Comparison of ENCODE assay signal across 24 cellular contexts in the genomic region with DNA sequence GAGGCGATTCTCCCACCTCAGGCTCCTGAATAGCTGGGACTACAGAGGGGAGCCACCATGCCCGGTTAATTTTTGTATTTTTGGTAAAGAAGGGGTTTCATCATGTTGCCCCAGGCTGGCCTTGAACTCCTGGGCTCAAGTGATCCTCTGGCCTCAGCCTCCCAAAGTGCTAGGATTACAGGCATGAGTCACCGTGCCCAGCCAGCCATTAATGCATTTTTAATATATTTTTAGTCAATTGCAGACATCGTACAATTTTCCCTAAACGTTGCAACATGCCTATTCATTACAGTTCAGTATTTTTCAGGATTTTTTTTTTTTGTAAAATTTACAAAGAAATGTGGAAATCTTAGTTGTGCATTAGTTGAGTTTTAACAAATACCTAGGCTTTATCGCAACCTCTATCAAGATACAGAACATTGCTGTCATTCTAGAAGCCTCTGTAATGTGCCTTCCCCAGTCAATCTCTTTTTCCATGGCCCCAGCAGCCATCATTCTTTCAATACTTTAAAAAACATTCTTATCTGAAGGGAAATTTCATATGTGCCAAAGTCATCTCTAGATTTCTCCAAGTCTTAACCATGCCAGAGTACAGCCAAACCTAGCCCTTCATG. TPM values are rescaled to one million over a fixed set of nuclear protein-coding genes. Genes with fewer than 3 reads are reported as not detected.
DNase-seq lines count a peak whose midpoint lies in the region; ATAC-seq, FAIRE-seq and TF ChIP-seq lines count a peak whose summit lies in the region.
"Had no signal": no experiment of that assay in that cellular context is flagged by ENCODE, and none has a peak within 500 bp of the region (broad histone marks: within the 10 kb centered on the region; RNA-seq: fewer than 3 reads in every experiment).

No MANE protein-coding gene starts in this region.

- H3K9ac ChIP-seq in endothelial cell of umbilical vein (replicated peaks; ENCODE audit: extremely low read depth, insufficient read depth, low read length) (no peak overlapping the region), trophoblast cell (ENCODE audit: low read length) (no peak overlapping the region)
- H3K9ac ChIP-seq: BLaER1, KMS-11 had no signal

- dilution Hi-C loops in endothelial cell of umbilical vein (cut with MboI; ENCODE audit: extremely low pct_ligation_motif_present, low sequenced_read_pairs) = no loop called here

- H3K27ac ChIP-seq in SJSA1 = 0 out of 2 replicates have a peak overlapping the region, but pooled peaks have one; percentile 16
- no peak overlapping the region for H3K27ac ChIP-seq in endothelial cell of umbilical vein (ENCODE audit: insufficient read depth, low read depth, low read length)
- H3K27ac ChIP-seq in trophoblast cell (ENCODE audit: low read depth, low read length) = no peak overlapping the region
- H3K27ac ChIP-seq: BLaER1, KMS-11 had no signal

- H3K36me3 ChIP-seq in SJSA1 (peaks cover 44% of the 10 kb centered on the region), endothelial cell of umbilical vein (ENCODE audit: control insufficient read depth in 2 of 2, extremely low read depth in 1 of 2, insufficient read depth in 2 of 2, low read length in 2 of 2) (peaks cover 0 to 2% of the 10 kb centered on the region in 2 experiments), trophoblast cell (ENCODE audit: control insufficient read depth in 1 of 2, insufficient read depth in 2 of 2, low read length in 2 of 2) (peaks cover 2 to 4% of the 10 kb centered on the region in 2 experiments)
- H3K36me3 ChIP-seq: BLaER1 had no signal

- H3K4me1 ChIP-seq in SJSA1 (replicated peaks) = peaks cover 42% of the 10 kb centered on the region
- H3K4me1 ChIP-seq in endothelial cell of umbilical vein (ENCODE audit: control insufficient read depth, extremely low read depth, insufficient read depth, low read length) = peaks cover 23% of the 10 kb centered on the region
- peaks cover 0 to 2% of the 10 kb centered on the region in 2 experiments for H3K4me1 ChIP-seq in trophoblast cell (ENCODE audit: control insufficient read depth in 1 of 2, insufficient read depth in 2 of 2, low read length in 2 of 2)
- H3K4me1 ChIP-seq: BLaER1 had no signal

- H3K79me2 ChIP-seq in endothelial cell of umbilical vein (ENCODE audit: control insufficient read depth, insufficient read depth, low read length) (no peaks in the 10 kb centered on the region), trophoblast cell (ENCODE audit: control insufficient read depth, insufficient read depth, low read length, poor library complexity) (no peaks in the 10 kb centered on the region)

- no peak overlapping the region for H3K23ac ChIP-seq in trophoblast cell (ENCODE audit: low read length)

- H3K14ac ChIP-seq in trophoblast cell (ENCODE audit: low read length) = no peak overlapping the region

- no peak overlapping the region for H4K8ac ChIP-seq in trophoblast cell (ENCODE audit: low read depth, low read length)

- H2AFZ ChIP-seq in endothelial cell of umbilical vein (ENCODE audit: low read depth, low read length) (no peak overlapping the region), trophoblast cell (ENCODE audit: insufficient read depth, low read length, poor library complexity) (no peak overlapping the region)

- no peak overlapping the region for H3K18ac ChIP-seq in trophoblast cell (ENCODE audit: low read length)

- H4K12ac ChIP-seq in trophoblast cell (ENCODE audit: low read depth, low read length) = no peak overlapping the region

- CTCF ChIA-PET in activated CD4-positive, alpha-beta T cell treated with anti-CD3 and anti-CD28 coated beads for 36 hours (lab: Charles Lee) = interaction anchor here (1.3 to 2.8 kb wide), 7 partner anchors 16 to 469 kb away, joined by 3 to 41 read pairs (median 4); no protein-coding TSS in a partner anchor
- CTCF ChIA-PET in endothelial cell of umbilical vein (lab: Charles Lee) = interaction anchor here (1.2 to 2.2 kb wide), 5 partner anchors 123 to 138 kb away, joined by 3 to 44 read pairs (median 18); no protein-coding TSS in a partner anchor

- TF ChIP-seq CTCF in endothelial cell of umbilical vein (IDR thresholded peaks at IDR 0.05; ENCODE audit: extremely low read depth in 1 of 2, insufficient read depth in 1 of 2, low read depth in 1 of 2, low read length in 2 of 2) = no peak

- no peaks in the 10 kb centered on the region for H3K27me3 Mint-ChIP-seq in activated CD4-positive, alpha-beta T cell treated with anti-CD3 and anti-CD28 coated beads, Interleukin-2, amount 10 ng/mL, durations not matched to agents 24 days and 14 days
- H3K27me3 Mint-ChIP-seq in activated CD4-positive, alpha-beta T cell treated with anti-CD3 and anti-CD28 coated beads for 36 hours = no peaks in the 10 kb centered on the region

- no peak overlapping the region for H4K91ac ChIP-seq in trophoblast cell (ENCODE audit: low read depth, low read length)

- POLR2A ChIA-PET in activated CD4-positive, alpha-beta T cell treated with anti-CD3 and anti-CD28 coated beads for 36 hours (lab: Charles Lee) = no interaction called here
- POLR2A ChIA-PET in endothelial cell of umbilical vein (lab: Charles Lee) = no interaction called here

- H3K4ac ChIP-seq in trophoblast cell (ENCODE audit: low read depth, low read length) = no peak overlapping the region

- no peak overlapping the region for H2BK5ac ChIP-seq in trophoblast cell (ENCODE audit: low read depth, low read length, poor library complexity)

- no peaks in the 10 kb centered on the region for H3K79me1 ChIP-seq in trophoblast cell (ENCODE audit: low read length)

- H3K4me2 ChIP-seq in endothelial cell of umbilical vein (ENCODE audit: insufficient read depth, low read length) (no peak overlapping the region), trophoblast cell (ENCODE audit: low read length) (no peak overlapping the region)
- H3K4me2 ChIP-seq: BLaER1, KMS-11 had no signal

- no peak overlapping the region for H3K4me3 Mint-ChIP-seq in activated CD4-positive, alpha-beta T cell treated with anti-CD3 and anti-CD28 coated beads, Interleukin-2, amount 10 ng/mL, durations not matched to agents 24 days and 14 days
- H3K4me3 Mint-ChIP-seq in activated CD4-positive, alpha-beta T cell treated with anti-CD3 and anti-CD28 coated beads for 36 hours = no peak overlapping the region
- H3K4me3 Mint-ChIP-seq: CD8-positive, alpha-beta T cell had no signal

- H3K4me3 ChIP-seq in SJSA1 (no peak overlapping the region), endothelial cell of umbilical vein (replicated peaks in 1 of 3; ENCODE audit: insufficient read depth in 1 of 3, low read depth in 1 of 3, low read length in 3 of 3) (no peak overlapping the region), trophoblast cell (ENCODE audit: low read depth, low read length) (no peak overlapping the region)
- H3K4me3 ChIP-seq: BLaER1, GM12878 had no signal

- H2BK12ac ChIP-seq in trophoblast cell (ENCODE audit: low read length) = no peak overlapping the region

- peaks cover 26% of the 10 kb centered on the region for H3K4me1 Mint-ChIP-seq in activated CD4-positive, alpha-beta T cell treated with anti-CD3 and anti-CD28 coated beads, Interleukin-2, amount 10 ng/mL, durations not matched to agents 24 days and 14 days
- H3K4me1 Mint-ChIP-seq in activated CD4-positive, alpha-beta T cell treated with anti-CD3 and anti-CD28 coated beads for 36 hours = peaks cover 44% of the 10 kb centered on the region

- no CpG with 5 or more reads among the region's 6 CpGs for WGBS in trophoblast cell (ENCODE audit: extremely low coverage, insufficient coverage, insufficient read length)

- no peak overlapping the region for H3K27ac Mint-ChIP-seq in activated CD4-positive, alpha-beta T cell treated with anti-CD3 and anti-CD28 coated beads, Interleukin-2, amount 10 ng/mL, durations not matched to agents 24 days and 14 days
- H3K27ac Mint-ChIP-seq in activated CD4-positive, alpha-beta T cell treated with anti-CD3 and anti-CD28 coated beads for 36 hours = no peak overlapping the region
- H3K27ac Mint-ChIP-seq: CD8-positive, alpha-beta T cell had no signal

- H3K27me3 ChIP-seq in SJSA1 (replicated peaks) (peaks cover 6% of the 10 kb centered on the region; the same call in 1 of the 2 replicates), endothelial cell of umbilical vein (ENCODE audit: control insufficient read depth in 2 of 2, insufficient read depth in 2 of 2, low read length in 2 of 2) (no peaks in the 10 kb centered on the region), trophoblast cell (ENCODE audit: insufficient read depth, low read length) (no peaks in the 10 kb centered on the region)
- H3K27me3 ChIP-seq: BLaER1 had no signal

- peaks cover 43% of the 10 kb centered on the region for H3K36me3 Mint-ChIP-seq in activated CD4-positive, alpha-beta T cell treated with anti-CD3 and anti-CD28 coated beads, Interleukin-2, amount 10 ng/mL, durations not matched to agents 24 days and 14 days (ENCODE audit: low read depth)
- H3K36me3 Mint-ChIP-seq in activated CD4-positive, alpha-beta T cell treated with anti-CD3 and anti-CD28 coated beads for 36 hours (ENCODE audit: low read depth) = peaks cover 33% of the 10 kb centered on the region

- intact Hi-C loops in activated CD4-positive, alpha-beta T cell treated with anti-CD3 and anti-CD28 coated beads, Interleukin-2, amount 10 ng/mL, durations not matched to agents 24 days and 14 days (cut with micrococcal nuclease) = loop anchor here (5.0 kb wide), 1 partner anchor 470 kb away; no protein-coding TSS in a partner anchor
- intact Hi-C loops in activated CD4-positive, alpha-beta T cell treated with anti-CD3 and anti-CD28 coated beads for 36 hours (cut with DNase I, micrococcal nuclease) = no loop called here
- intact Hi-C loops in endothelial cell of umbilical vein (cut with micrococcal nuclease) = no loop called here

- no peaks in the 10 kb centered on the region for H3K9me3 Mint-ChIP-seq in activated CD4-positive, alpha-beta T cell treated with anti-CD3 and anti-CD28 coated beads, Interleukin-2, amount 10 ng/mL, durations not matched to agents 24 days and 14 days
- H3K9me3 Mint-ChIP-seq in activated CD4-positive, alpha-beta T cell treated with anti-CD3 and anti-CD28 coated beads for 36 hours (ENCODE audit: low read depth) = no peaks in the 10 kb centered on the region
- H3K9me3 Mint-ChIP-seq: CD8-positive, alpha-beta T cell had no signal

- ATAC-seq in activated CD4-positive, alpha-beta T cell treated with anti-CD3 and anti-CD28 coated beads for 36 hours = no peak
- ATAC-seq: CD8-positive, alpha-beta T cell; GM12878 had no signal

- BruUV-seq in endothelial cell of umbilical vein (replicated peaks; lab: Mats Ljungman, UMichigan) = no TSS peak

- no peaks in the 10 kb centered on the region for H4K20me1 ChIP-seq in endothelial cell of umbilical vein (replicated peaks; ENCODE audit: control insufficient read depth, extremely low read depth, insufficient read depth, low read length)
- H4K20me1 ChIP-seq: BLaER1 had no signal

- H2BK120ac ChIP-seq in trophoblast cell (ENCODE audit: insufficient read depth, low read length, poor library complexity) = no peak overlapping the region

- no peak overlapping the region for H2AK5ac ChIP-seq in trophoblast cell (ENCODE audit: low read length)

- TF ChIP-seq POLR2A in endothelial cell of umbilical vein (IDR thresholded peaks at IDR 0.05; ENCODE audit: low read depth, low read length) = no peak

- DNase-seq in activated CD4-positive, alpha-beta T cell treated with anti-CD3 and anti-CD28 coated beads, Interleukin-2, amount 10 ng/mL, durations not matched to agents 24 days and 14 days = peak; percentile 20
- DNase-seq in activated CD4-positive, alpha-beta T cell treated with anti-CD3 and anti-CD28 coated beads for 36 hours = no peak
- DNase-seq in SJSA1 (ENCODE audit: low read depth in 1 of 2, low spot score in 2 of 2) (no peak), endothelial cell of umbilical vein (ENCODE audit: low read depth, low spot score) (no peak), trophoblast cell (peak; percentile 71 to 96), amygdala (lab: John Stamatoyannopoulos, UW) (no peak), HCEC 1CT (no peak), NCI-H748 treated with DMSO at 0.1 percent for 48 hours (lab: John Stamatoyannopoulos, UW) (no peak)
- DNase-seq: CD8-positive, alpha-beta T cell; DMS79 treated with DMSO at 0.1 percent for 48 hours; GDM1; GOT3; NCI-H1092; NCI-H146; NCI-H2081; NCI-H345; NCI-H526 treated with DMSO at 0.1 percent for 48 hours; RPMI8226; SIG-M5; SW 1271 had no signal

- H3K9me3 ChIP-seq in SJSA1 (replicated peaks) (peaks cover 3% of the 10 kb centered on the region; the same call in 1 of the 2 replicates), endothelial cell of umbilical vein (replicated peaks; ENCODE audit: control insufficient read depth, insufficient read depth, low read length) (no peaks in the 10 kb centered on the region), trophoblast cell (ENCODE audit: insufficient read depth, low read depth, low read length) (no peaks in the 10 kb centered on the region)
- H3K9me3 ChIP-seq: BLaER1 had no signal

- no peaks in the 10 kb centered on the region for H3K9me1 ChIP-seq in endothelial cell of umbilical vein (replicated peaks; ENCODE audit: control insufficient read depth, extremely low read depth, insufficient read depth, low read length)

- FAIRE-seq in endothelial cell of umbilical vein (lab: Jason Lieb, UNC) = no peak
- FAIRE-seq: GM12878, GM18507 had no signal

RNA-seq across cellular contexts. Expression of gene NABP1, which starts 14.7 kb away (rescaled TPM):
- total RNA-seq in activated CD4-positive, alpha-beta T cell treated with anti-CD3 and anti-CD28 coated beads, Interleukin-2, amount 10 ng/mL, durations not matched to agents 24 days and 14 days = 50.7 and 53.1 TPM in 2 replicates
- total RNA-seq in activated CD4-positive, alpha-beta T cell treated with anti-CD3 and anti-CD28 coated beads for 36 hours = 10 to 100 TPM; 52.4 to 53.9 TPM
- total RNA-seq in SJSA1 (2014; rRNA removed; shearing (Covaris generic)) = 43.9 and 73.8 TPM in 2 replicates
- total RNA-seq in endothelial cell of umbilical vein = 42.4 and 47.6 TPM in 2 replicates
- 9.1 and 14.7 TPM in 2 replicates for polyA plus RNA-seq in endothelial cell of umbilical vein
- 4.4 and 6.3 TPM in 2 replicates for polyA plus RNA-seq in endothelial cell of umbilical vein (2011; cell fraction: cytosol; rRNA removed)
- 98.7 and 150 TPM in 2 replicates for polyA plus RNA-seq in endothelial cell of umbilical vein (2011; cell fraction: nucleus; rRNA removed)
- 34.6 and 55.6 TPM in 2 replicates for polyA plus RNA-seq in endothelial cell of umbilical vein (2012)
- 31.0 and 38.3 TPM in 2 replicates for polyA minus RNA-seq in endothelial cell of umbilical vein
- 9.1 TPM for polyA minus RNA-seq in endothelial cell of umbilical vein (2011; cell fraction: cytosol; rRNA and poly(A)+ RNA removed)
- 136 and 161 TPM in 2 replicates for polyA minus RNA-seq in endothelial cell of umbilical vein (2011; cell fraction: nucleus; rRNA and poly(A)+ RNA removed)
- 101 and 113 TPM in 2 replicates for polyA plus RNA-seq in trophoblast cell (2013)

Comparison
In these comparisons a context has a peak if more than half of its experiments do, and no peak if none do; other contexts are left out.
1. DNase-seq: peak in activated CD4-positive, alpha-beta T cell treated with anti-CD3 and anti-CD28 coated beads, Interleukin-2, amount 10 ng/mL, durations not matched to agents 24 days and 14 days (single experiment) and trophoblast cell (2 of 2); none in activated CD4-positive, alpha-beta T cell treated with anti-CD3 and anti-CD28 coated beads for 36 hours (single experiment), SJSA1 (0 of 2), endothelial cell of umbilical vein (single experiment), amygdala (0 of 56), HCEC 1CT (single experiment) and NCI-H748 treated with DMSO at 0.1 percent for 48 hours (single experiment).